ENCODE assay signal across 13 cellular contexts in the genomic region with DNA sequence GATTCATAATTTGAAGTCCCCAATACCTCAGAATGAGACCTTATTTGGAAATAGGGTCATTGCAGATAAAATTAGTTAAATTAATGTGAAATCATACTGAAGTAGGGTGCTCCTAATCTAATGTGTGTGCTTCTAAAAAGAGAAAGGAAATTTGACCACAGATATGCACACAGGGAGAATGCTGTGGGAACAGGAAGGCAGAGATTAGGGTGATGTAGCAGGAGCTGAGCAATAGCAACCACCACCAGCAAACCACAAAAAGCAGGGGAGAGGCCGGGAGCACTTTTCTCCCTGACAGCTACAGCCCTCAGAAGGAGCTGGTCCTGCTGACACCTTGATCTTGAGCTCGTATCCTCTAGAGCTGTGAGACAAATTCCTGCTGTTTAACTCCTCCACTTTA. TPM values are rescaled to one million over a fixed set of nuclear protein-coding genes. Genes with fewer than 3 reads are reported as not detected.
DNase-seq lines count a peak whose midpoint lies in the region.
"Had no signal": no experiment of that assay in that cellular context is flagged by ENCODE, and none has a peak within 500 bp of the region (broad histone marks: within the 10 kb centered on the region; RNA-seq: fewer than 3 reads in every experiment).

No MANE protein-coding gene starts in this region.

- no peak overlapping the region for H3K4me3 ChIP-seq in SJCRH30
- H3K4me3 ChIP-seq: lung, spleen, testis had no signal

- H3K9me3 ChIP-seq in SJCRH30 (replicated peaks): no peaks in the 10 kb centered on the region
- H3K9me3 ChIP-seq: spleen, testis had no signal

- H3K36me3 ChIP-seq in SJCRH30: no peaks in the 10 kb centered on the region
- H3K36me3 ChIP-seq: spleen had no signal

- DNase-seq in HCEC 1CT (peak; percentile 92), SJCRH30 (peak; percentile 16 to 38), fibroblast of peridontal ligament (ENCODE audit: extremely low read depth) (peak; percentile 70), stromal cell of bone marrow (ENCODE audit: low read depth) (peak; percentile 57), retina (no peak)
- no peak for DNase-seq in activated naive CD4-positive, alpha-beta T cell treated with anti-CD3 and anti-CD28 coated beads, Interleukin-2, amount 50 U/mL, for 16 hours
- no peak for DNase-seq in activated CD4-positive, alpha-beta T cell treated with anti-CD3 and anti-CD28 coated beads for 1 hour
- DNase-seq: hippocampal formation, NCI-H2227 treated with DMSO at 0.1 percent for 48 hours, spleen, testis had no signal

- H3K27ac ChIP-seq in SJCRH30: no peak overlapping the region
- H3K27ac ChIP-seq: spleen, testis had no signal

- H3K27me3 ChIP-seq in SJCRH30: no peaks in the 10 kb centered on the region
- H3K27me3 ChIP-seq: testis had no signal

- no peaks in the 10 kb centered on the region for H3K4me1 ChIP-seq in SJCRH30
- H3K4me1 ChIP-seq: spleen, testis had no signal

RNA-seq across cellular contexts. Expression of a gene that starts 24.6 kb away (rescaled TPM):
- not detected in 2 replicates for total RNA-seq in SJCRH30 (2014; rRNA removed; shearing (Covaris generic))
- total RNA-seq: T-helper 2 cell treated with Interferon-gamma antibody and Interleukin-4, amounts not matched to agents 100 ng/mL and 5 ng/mL, for 36 hours had no signal

Comparison
In these comparisons a context has a peak if more than half of its experiments do, and no peak if none do; other contexts are left out.
1. DNase-seq: peak in HCEC 1CT (single experiment), SJCRH30 (2 of 2), fibroblast of peridontal ligament (single experiment) and stromal cell of bone marrow (single experiment); none in activated naive CD4-positive, alpha-beta T cell treated with anti-CD3 and anti-CD28 coated beads, Interleukin-2, amount 50 U/mL, for 16 hours (single experiment), activated CD4-positive, alpha-beta T cell treated with anti-CD3 and anti-CD28 coated beads for 1 hour (single experiment) and retina (single experiment).